ENCODE assay signal across 8 cellular contexts in the genomic region with DNA sequence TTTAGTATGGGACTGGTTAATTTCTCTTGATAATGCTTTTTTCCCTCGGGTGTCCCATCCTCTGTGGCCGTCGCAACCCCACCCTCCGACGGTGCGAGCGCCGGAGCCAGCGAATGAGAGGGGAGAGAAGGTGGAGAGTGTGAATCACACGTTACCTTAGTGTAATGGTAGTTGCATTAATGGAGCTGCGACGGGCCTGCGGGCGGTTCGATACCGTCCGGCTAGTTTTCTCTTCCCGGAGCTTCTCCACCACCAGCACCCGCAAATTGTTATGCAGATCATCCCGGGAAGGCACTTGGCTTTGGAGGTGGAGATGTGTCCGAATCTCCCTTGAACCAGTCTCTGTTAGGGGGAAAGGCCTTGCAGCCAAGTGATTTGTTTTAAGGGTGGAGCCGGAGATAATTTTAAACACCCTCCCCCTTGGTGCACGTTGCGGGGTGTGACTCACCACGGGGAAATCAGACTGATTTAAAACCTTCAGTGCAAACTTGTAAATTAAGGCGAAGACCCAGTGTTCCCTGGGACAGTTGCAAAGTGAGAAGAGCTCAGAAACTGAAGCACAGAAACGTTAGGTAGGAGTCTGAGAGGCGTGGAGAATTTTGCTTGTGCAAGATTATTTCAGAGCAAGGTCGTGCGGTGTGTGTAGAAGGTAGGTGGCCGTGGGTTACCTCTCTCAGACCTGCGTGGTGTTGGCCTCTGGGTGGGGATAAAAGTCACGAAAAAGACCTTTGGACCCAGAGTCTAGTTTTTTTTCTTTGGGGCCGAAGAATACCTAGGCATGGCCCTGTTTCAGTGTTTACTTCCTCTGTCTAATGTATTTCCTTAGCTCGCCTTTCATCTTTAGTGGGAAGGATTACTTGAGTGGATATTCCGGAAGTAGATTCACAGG. TPM values are rescaled to one million over a fixed set of nuclear protein-coding genes. Genes with fewer than 3 reads are reported as not detected.
DNase-seq lines count a peak whose midpoint lies in the region; FAIRE-seq and TF ChIP-seq lines count a peak whose summit lies in the region.

No MANE protein-coding gene starts in this region.

- H3K4me1 ChIP-seq in colonic mucosa (peaks cover 10% of the 10 kb centered on the region), liver (ENCODE audit: control insufficient read depth in 4 of 4, insufficient read depth in 4 of 4, low read length in 3 of 4) (peaks cover 9 to 39% (median 27%) of the 10 kb centered on the region in 4 donors)

- H3K36me3 ChIP-seq in colonic mucosa (no peaks in the 10 kb centered on the region), liver (ENCODE audit: control insufficient read depth in 4 of 4, insufficient read depth in 3 of 4, low read depth in 1 of 4, low read length in 3 of 4) (no peaks in the 10 kb centered on the region)

- 3% methylated on average over 36 of the region's 36 CpGs for WGBS in liver

- no peak for DNase-seq in GM12892 (ENCODE audit: insufficient read length)
- DNase-seq in HFFc6, result peak; percentile 62
- peak; percentile 91 for DNase-seq in NB4 (ENCODE audit: low read depth)
- peak; percentile 55 to 64 for DNase-seq in activated CD4-positive, alpha-beta T cell treated with anti-CD3 and anti-CD28 coated beads for 24 hours (ENCODE audit: low read depth in 2 of 2)
- DNase-seq in colonic mucosa, result peak; percentile 91
- peak; percentile 60 to 70 (median 65) for DNase-seq in stimulated activated CD4-positive, alpha-beta T cell treated with anti-CD3 and anti-CD28 coated beads, TNF-alpha, amount 100 ng/mL, for 24 hours (ENCODE audit: low read depth in 3 of 3)
- DNase-seq in cortex of kidney (lab: John Stamatoyannopoulos, UW), result no peak

- peaks cover 3% of the 10 kb centered on the region for H3K27me3 Mint-ChIP-seq in HFFc6 (ENCODE audit: insufficient read depth)

- H3K27ac ChIP-seq in colonic mucosa (peak overlapping the region; percentile 99), liver (ENCODE audit: low read depth in 1 of 2, low read length in 2 of 2) (peak overlapping the region; percentile 90 to 99)

- H3K27me3 ChIP-seq in colonic mucosa (no peaks in the 10 kb centered on the region), liver (ENCODE audit: control insufficient read depth in 4 of 4, insufficient read depth in 4 of 4, low read length in 3 of 4) (no peaks in the 10 kb centered on the region)

- H3K9ac ChIP-seq in colonic mucosa (ENCODE audit: low read depth in 2 of 2, low read length in 2 of 2) (peak overlapping the region; percentile 93 to 99), liver (ENCODE audit: low read depth in 1 of 2, low read length in 2 of 2) (peak overlapping the region; percentile 81 to 93)

- no peaks in the 10 kb centered on the region for H3K9me3 Mint-ChIP-seq in HFFc6

- TF ChIP-seq CTCF in HFFc6 (IDR thresholded peaks at IDR 0.05), result no peak
- no peak for TF ChIP-seq CTCF in NB4 (IDR thresholded peaks at IDR 0.05; ENCODE audit: low read depth, low read length)
- no peak for TF ChIP-seq CTCF in colonic mucosa (IDR thresholded peaks at IDR 0.05)
- no peak for TF ChIP-seq CTCF in liver (IDR thresholded peaks at IDR 0.05; ENCODE audit: low read depth, low read length, missing input control)

- peak overlapping the region; percentile 89 for H3K4me3 Mint-ChIP-seq in HFFc6

- TF ChIP-seq POLR2A in GM12892 (IDR thresholded peaks at IDR 0.05; ENCODE audit: low read depth, low read length), result no peak
- TF ChIP-seq POLR2A in NB4 (IDR thresholded peaks at IDR 0.05; ENCODE audit: extremely low read depth, insufficient read length), result no peak

- H3K4me3 ChIP-seq in NB4 (ENCODE audit: low read depth, low read length) (peak overlapping the region; percentile 90), colonic mucosa (peak overlapping the region; percentile 95), liver (ENCODE audit: low read depth in 1 of 3, low read length in 3 of 3) (peak overlapping the region; percentile 54 to 84 (median 61))

- no peaks in the 10 kb centered on the region; the same call in 1 of the 2 replicates for H3K36me3 Mint-ChIP-seq in HFFc6 (ENCODE audit: low read depth)

- H3K9me3 ChIP-seq in colonic mucosa (no peaks in the 10 kb centered on the region), liver (ENCODE audit: control insufficient read depth in 4 of 4, low read length in 3 of 4) (no peaks in the 10 kb centered on the region)

- intact Hi-C loops in colonic mucosa (cut with DNase I), result no loop called here

- FAIRE-seq in GM12892 (lab: Jason Lieb, UNC), result peak; percentile 93

- TF ChIP-seq RAD21 in liver (IDR thresholded peaks at IDR 0.05), result peak in 1 of 2 donors; percentile 51

- H3K27ac Mint-ChIP-seq in HFFc6, result peak overlapping the region; percentile 85

- H3K4me1 Mint-ChIP-seq in HFFc6 (ENCODE audit: low read depth), result peaks cover 60% of the 10 kb centered on the region

TF ChIP-seq in liver, 16 proteins besides CTCF, POLR2A, EP300 and RAD21:
- TF ChIP-seq, protein P1, sequence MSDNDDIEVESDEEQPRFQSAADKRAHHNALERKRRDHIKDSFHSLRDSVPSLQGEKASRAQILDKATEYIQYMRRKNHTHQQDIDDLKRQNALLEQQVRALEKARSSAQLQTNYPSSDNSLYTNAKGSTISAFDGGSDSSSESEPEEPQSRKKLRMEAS (IDR thresholded peaks at IDR 0.05), result peak; percentile 38
- TF ChIP-seq TAF1 (conservative IDR thresholded peaks at IDR 0.05) (peak; percentile 63), RXRA (IDR thresholded peaks at IDR 0.05) (peak; percentile 80 to 88), EGR1 (IDR thresholded peaks at IDR 0.05; ENCODE audit: low read depth in 2 of 2) (no peak), HNF4G (IDR thresholded peaks at IDR 0.05) (peak; percentile 90), FOXA2 (IDR thresholded peaks at IDR 0.05) (peak; percentile 30), GABPA (IDR thresholded peaks at IDR 0.05 in 1 of 2, conservative IDR thresholded peaks at IDR 0.05 in 1 of 2) (no peak), YY1 (IDR thresholded peaks at IDR 0.05) (peak; percentile 79), HNF4A (conservative IDR thresholded peaks at IDR 0.05) (peak; percentile 88 to 97), SP1 (IDR thresholded peaks at IDR 0.05) (peak; percentile 78), JUND (IDR thresholded peaks at IDR 0.05) (peak; percentile 49 to 77), FOXA1 (IDR thresholded peaks at IDR 0.05) (no peak), NR2F2 (IDR thresholded peaks at IDR 0.05) (peak; percentile 47)
- TF ChIP-seq, protein P2, sequence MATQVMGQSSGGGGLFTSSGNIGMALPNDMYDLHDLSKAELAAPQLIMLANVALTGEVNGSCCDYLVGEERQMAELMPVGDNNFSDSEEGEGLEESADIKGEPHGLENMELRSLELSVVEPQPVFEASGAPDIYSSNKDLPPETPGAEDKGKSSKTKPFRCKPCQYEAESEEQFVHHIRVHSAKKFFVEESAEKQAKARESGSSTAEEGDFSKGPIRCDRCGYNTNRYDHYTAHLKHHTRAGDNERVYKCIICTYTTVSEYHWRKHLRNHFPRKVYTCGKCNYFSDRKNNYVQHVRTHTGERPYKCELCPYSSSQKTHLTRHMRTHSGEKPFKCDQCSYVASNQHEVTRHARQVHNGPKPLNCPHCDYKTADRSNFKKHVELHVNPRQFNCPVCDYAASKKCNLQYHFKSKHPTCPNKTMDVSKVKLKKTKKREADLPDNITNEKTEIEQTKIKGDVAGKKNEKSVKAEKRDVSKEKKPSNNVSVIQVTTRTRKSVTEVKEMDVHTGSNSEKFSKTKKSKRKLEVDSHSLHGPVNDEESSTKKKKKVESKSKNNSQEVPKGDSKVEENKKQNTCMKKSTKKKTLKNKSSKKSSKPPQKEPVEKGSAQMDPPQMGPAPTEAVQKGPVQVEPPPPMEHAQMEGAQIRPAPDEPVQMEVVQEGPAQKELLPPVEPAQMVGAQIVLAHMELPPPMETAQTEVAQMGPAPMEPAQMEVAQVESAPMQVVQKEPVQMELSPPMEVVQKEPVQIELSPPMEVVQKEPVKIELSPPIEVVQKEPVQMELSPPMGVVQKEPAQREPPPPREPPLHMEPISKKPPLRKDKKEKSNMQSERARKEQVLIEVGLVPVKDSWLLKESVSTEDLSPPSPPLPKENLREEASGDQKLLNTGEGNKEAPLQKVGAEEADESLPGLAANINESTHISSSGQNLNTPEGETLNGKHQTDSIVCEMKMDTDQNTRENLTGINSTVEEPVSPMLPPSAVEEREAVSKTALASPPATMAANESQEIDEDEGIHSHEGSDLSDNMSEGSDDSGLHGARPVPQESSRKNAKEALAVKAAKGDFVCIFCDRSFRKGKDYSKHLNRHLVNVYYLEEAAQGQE (IDR thresholded peaks at IDR 0.05), result no peak
- TF ChIP-seq, protein P3, sequence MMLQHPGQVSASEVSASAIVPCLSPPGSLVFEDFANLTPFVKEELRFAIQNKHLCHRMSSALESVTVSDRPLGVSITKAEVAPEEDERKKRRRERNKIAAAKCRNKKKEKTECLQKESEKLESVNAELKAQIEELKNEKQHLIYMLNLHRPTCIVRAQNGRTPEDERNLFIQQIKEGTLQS (IDR thresholded peaks at IDR 0.05), result no peak
- TF ChIP-seq, protein P4, sequence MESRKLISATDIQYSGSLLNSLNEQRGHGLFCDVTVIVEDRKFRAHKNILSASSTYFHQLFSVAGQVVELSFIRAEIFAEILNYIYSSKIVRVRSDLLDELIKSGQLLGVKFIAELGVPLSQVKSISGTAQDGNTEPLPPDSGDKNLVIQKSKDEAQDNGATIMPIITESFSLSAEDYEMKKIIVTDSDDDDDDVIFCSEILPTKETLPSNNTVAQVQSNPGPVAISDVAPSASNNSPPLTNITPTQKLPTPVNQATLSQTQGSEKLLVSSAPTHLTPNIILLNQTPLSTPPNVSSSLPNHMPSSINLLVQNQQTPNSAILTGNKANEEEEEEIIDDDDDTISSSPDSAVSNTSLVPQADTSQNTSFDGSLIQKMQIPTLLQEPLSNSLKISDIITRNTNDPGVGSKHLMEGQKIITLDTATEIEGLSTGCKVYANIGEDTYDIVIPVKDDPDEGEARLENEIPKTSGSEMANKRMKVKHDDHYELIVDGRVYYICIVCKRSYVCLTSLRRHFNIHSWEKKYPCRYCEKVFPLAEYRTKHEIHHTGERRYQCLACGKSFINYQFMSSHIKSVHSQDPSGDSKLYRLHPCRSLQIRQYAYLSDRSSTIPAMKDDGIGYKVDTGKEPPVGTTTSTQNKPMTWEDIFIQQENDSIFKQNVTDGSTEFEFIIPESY (IDR thresholded peaks at IDR 0.05), result peak; percentile 28

RNA-seq across cellular contexts. Expression of a gene that starts 1.3 kb away (rescaled TPM):
- polyA plus RNA-seq in GM12892 (2012; ENCODE audit: missing spikeins), result 27.9 TPM
- total RNA-seq in HFFc6 (2021; fragmentation: NEBNext Ultra II Directional; extraction: Animal tissue kit (Norgen Biotek cat#: 25700)), result 10 to 100 TPM; 28.3 to 43.6 (median 32.8) TPM
- 100 to 1,000 TPM in 1 of 2 donors, 10 to 100 TPM in 1; 73.5 to 104 TPM for total RNA-seq in colonic mucosa
- total RNA-seq in liver, result 10 to 100 TPM; 24.3 to 42.8 TPM
- 10 to 100 TPM in 1 of 2 donors, 1 to 10 TPM in 1; 7.2 to 18.6 TPM for polyA plus RNA-seq in liver

RNA-seq across cellular contexts. Expression of a gene that starts 43.9 kb away (rescaled TPM):
- not detected for polyA plus RNA-seq in GM12892 (2012; ENCODE audit: missing spikeins)
- 1 to 10 TPM in 5 of 6 experiments, under 1 TPM in 1; 0.66 to 2.5 (median 1.5) TPM for total RNA-seq in HFFc6 (2021; fragmentation: NEBNext Ultra II Directional; extraction: Animal tissue kit (Norgen Biotek cat#: 25700))
- total RNA-seq in colonic mucosa (under 1 TPM in 1 of 2 donors, not detected in 1; 0.54 TPM), liver (not detected)
- polyA plus RNA-seq in liver, result under 1 TPM in 1 of 2 donors, not detected in 1; 0.09 TPM

Comparison
In these comparisons a context has a peak if more than half of its experiments do, and no peak if none do; other contexts are left out.
1. DNase-seq: peak in HFFc6 (single experiment), NB4 (single experiment), activated CD4-positive, alpha-beta T cell treated with anti-CD3 and anti-CD28 coated beads for 24 hours (2 of 2), colonic mucosa (single experiment) and stimulated activated CD4-positive, alpha-beta T cell treated with anti-CD3 and anti-CD28 coated beads, TNF-alpha, amount 100 ng/mL, for 24 hours (3 of 3); none in GM12892 (single experiment) and cortex of kidney (single experiment).
2. Peak in every context shown above with its lines, with median percentiles within 50 percentile points of each other: H3K4me3 ChIP-seq.